In the genomic region with DNA sequence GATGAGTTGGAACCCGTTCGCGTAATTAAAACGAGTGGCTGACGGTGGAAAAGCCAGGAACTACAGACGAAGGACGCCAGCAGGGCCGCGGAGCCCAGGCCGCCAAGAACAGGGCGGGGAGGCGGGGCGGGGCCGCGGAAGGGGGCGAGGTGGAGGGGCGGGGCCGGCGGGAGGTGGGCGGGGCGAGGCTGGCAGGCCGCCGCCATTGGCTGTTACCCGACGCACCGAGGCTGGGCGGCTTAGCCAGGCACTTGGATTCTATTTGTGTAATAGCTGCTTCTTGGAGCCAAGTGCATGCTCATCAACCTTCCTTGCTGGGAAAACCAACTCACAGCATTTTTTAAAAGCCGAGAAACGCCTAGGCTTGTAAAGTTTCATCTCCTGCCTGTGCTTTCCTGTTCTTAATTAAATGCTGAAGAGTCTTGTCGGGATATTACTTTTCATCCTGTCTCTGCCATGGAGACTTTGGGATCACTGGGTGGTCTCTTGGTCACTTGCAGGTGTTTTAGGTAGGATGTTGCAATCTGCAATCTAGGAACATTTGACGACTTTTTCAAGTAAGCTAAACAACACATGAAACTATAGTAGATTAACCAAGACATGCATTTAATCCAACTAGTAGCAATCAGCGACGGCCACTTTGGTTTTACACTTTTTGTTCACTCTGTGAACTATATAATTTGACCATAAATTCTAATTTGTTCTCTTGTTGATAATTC, we compare ENCODE assay signal across 1 cellular context.
A peak's percentile ranks its signal among the peaks of the same experiment; 100 is the strongest.
TF ChIP-seq lines count a peak whose summit lies in the region.

No MANE protein-coding gene starts in this region.

TF ChIP-seq in K562, 482 proteins besides CTCF, POLR2A, EP300 and RAD21 (continued from another document and continues in another):
- TF ChIP-seq, protein P1, sequence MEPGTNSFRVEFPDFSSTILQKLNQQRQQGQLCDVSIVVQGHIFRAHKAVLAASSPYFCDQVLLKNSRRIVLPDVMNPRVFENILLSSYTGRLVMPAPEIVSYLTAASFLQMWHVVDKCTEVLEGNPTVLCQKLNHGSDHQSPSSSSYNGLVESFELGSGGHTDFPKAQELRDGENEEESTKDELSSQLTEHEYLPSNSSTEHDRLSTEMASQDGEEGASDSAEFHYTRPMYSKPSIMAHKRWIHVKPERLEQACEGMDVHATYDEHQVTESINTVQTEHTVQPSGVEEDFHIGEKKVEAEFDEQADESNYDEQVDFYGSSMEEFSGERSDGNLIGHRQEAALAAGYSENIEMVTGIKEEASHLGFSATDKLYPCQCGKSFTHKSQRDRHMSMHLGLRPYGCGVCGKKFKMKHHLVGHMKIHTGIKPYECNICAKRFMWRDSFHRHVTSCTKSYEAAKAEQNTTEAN (CRISPR knock-in tag; IDR thresholded peaks at IDR 0.05) = no peak
- TF ChIP-seq, protein P2, sequence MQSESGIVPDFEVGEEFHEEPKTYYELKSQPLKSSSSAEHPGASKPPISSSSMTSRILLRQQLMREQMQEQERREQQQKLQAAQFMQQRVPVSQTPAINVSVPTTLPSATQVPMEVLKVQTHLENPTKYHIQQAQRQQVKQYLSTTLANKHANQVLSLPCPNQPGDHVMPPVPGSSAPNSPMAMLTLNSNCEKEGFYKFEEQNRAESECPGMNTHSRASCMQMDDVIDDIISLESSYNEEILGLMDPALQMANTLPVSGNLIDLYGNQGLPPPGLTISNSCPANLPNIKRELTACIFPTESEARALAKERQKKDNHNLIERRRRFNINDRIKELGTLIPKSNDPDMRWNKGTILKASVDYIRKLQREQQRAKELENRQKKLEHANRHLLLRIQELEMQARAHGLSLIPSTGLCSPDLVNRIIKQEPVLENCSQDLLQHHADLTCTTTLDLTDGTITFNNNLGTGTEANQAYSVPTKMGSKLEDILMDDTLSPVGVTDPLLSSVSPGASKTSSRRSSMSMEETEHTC (IDR thresholded peaks at IDR 0.05) = no peak
- TF ChIP-seq MCM5 (IDR thresholded peaks at IDR 0.05; ENCODE audit: low read depth) (no peak), NELFE (IDR thresholded peaks at IDR 0.05; ENCODE audit: insufficient read depth, insufficient read length) (no peak), ZNF23 (CRISPR knock-in tag; IDR thresholded peaks at IDR 0.05) (no peak), TSC22D4 (tag; IDR thresholded peaks at IDR 0.05) (no peak), ZNF408 (CRISPR knock-in tag; IDR thresholded peaks at IDR 0.05; ENCODE audit: low read depth) (no peak), JUN (IDR thresholded peaks at IDR 0.05; ENCODE audit: borderline replicate concordance, low read depth, low read length) (peak; percentile 2; the same call in 1 of the 2 replicates), JUN (CRISPR knock-in tag; IDR thresholded peaks at IDR 0.05; ENCODE audit: borderline replicate concordance) (no peak), HBP1 (CRISPR knock-in tag; IDR thresholded peaks at IDR 0.05) (no peak), MEF2A (IDR thresholded peaks at IDR 0.05; ENCODE audit: control insufficient read depth, low read depth, low read length) (no peak), POLR2G (IDR thresholded peaks at IDR 0.05; ENCODE audit: low read depth, low read length) (no peak), KDM5B (IDR thresholded peaks at IDR 0.05; ENCODE audit: insufficient replicate concordance, low read depth, low read length) (no peak), MEF2D (tag; conservative IDR thresholded peaks at IDR 0.05; ENCODE audit: low read depth) (no peak), CBX3 (IDR thresholded peaks at IDR 0.05; ENCODE audit: borderline replicate concordance in 1 of 2, low read length in 2 of 2) (no peak), EP400 (IDR thresholded peaks at IDR 0.05) (no peak), ZNF398 (CRISPR knock-in tag; IDR thresholded peaks at IDR 0.05) (no peak), TFAP4 (CRISPR knock-in tag; IDR thresholded peaks at IDR 0.05; ENCODE audit: borderline replicate concordance) (no peak), PRPF4 (IDR thresholded peaks at IDR 0.05; ENCODE audit: insufficient read depth, low read depth, low read length, poor library complexity, severe bottlenecking) (no peak), CREM (IDR thresholded peaks at IDR 0.05; ENCODE audit: low read depth) (no peak), POLR2AphosphoS5 (IDR thresholded peaks at IDR 0.05; ENCODE audit: control insufficient read depth, insufficient read depth, low read depth, low read length) (peak; percentile 86), RBM39 (optimal IDR thresholded peaks at IDR 0.05; ENCODE audit: low read depth, low read length) (no peak), ELK3 (CRISPR knock-in tag; IDR thresholded peaks at IDR 0.05) (no peak), CREB5 (CRISPR knock-in tag; IDR thresholded peaks at IDR 0.05) (no peak), POLR2B (IDR thresholded peaks at IDR 0.05; ENCODE audit: low read depth, partially characterized antibody) (peak; percentile 86), ESRRA (IDR thresholded peaks at IDR 0.05; ENCODE audit: borderline replicate concordance, low read depth) (no peak), RBM25 (IDR thresholded peaks at IDR 0.05; ENCODE audit: low read depth, low read length, severe bottlenecking) (no peak), ZNF324 (CRISPR knock-in tag; IDR thresholded peaks at IDR 0.05) (no peak), HCFC1 (IDR thresholded peaks at IDR 0.05; ENCODE audit: low read depth, low read length) (no peak), E2F6 (IDR thresholded peaks at IDR 0.05; ENCODE audit: borderline replicate concordance in 1 of 2, extremely low read depth in 1 of 2, insufficient read depth in 1 of 2, insufficient read length in 1 of 2, low read depth in 1 of 2, low read length in 1 of 2, poor library complexity in 1 of 2, severe bottlenecking in 1 of 2) (no peak), POLR2H (tag; IDR thresholded peaks at IDR 0.05; ENCODE audit: low read depth) (no peak), NR2C2 (CRISPR knock-in tag; IDR thresholded peaks at IDR 0.05) (no peak), NR2C2 (tag; IDR thresholded peaks at IDR 0.05) (no peak), MED1 (CRISPR knock-in tag; IDR thresholded peaks at IDR 0.05; ENCODE audit: borderline replicate concordance) (no peak), ZNF644 (tag; IDR thresholded peaks at IDR 0.05; ENCODE audit: low read depth) (0 out of 2 replicates have a peak, but pooled peaks have one; percentile 14), CEBPG (CRISPR knock-in tag; IDR thresholded peaks at IDR 0.05) (no peak), CEBPG (tag; conservative IDR thresholded peaks at IDR 0.05 in 1 of 2, IDR thresholded peaks at IDR 0.05 in 1 of 2) (peak; percentile 33 to 45; a peak in 3 of 4 replicates), NONO (IDR thresholded peaks at IDR 0.05; ENCODE audit: low read depth in 2 of 2, low read length in 1 of 2) (no peak), ZNF239 (CRISPR knock-in tag; IDR thresholded peaks at IDR 0.05) (no peak), TGIF2 (CRISPR knock-in tag; IDR thresholded peaks at IDR 0.05) (no peak), FIP1L1 (IDR thresholded peaks at IDR 0.05; ENCODE audit: low read depth, low read length, poor library complexity, severe bottlenecking) (no peak)
- TF ChIP-seq, protein P3, sequence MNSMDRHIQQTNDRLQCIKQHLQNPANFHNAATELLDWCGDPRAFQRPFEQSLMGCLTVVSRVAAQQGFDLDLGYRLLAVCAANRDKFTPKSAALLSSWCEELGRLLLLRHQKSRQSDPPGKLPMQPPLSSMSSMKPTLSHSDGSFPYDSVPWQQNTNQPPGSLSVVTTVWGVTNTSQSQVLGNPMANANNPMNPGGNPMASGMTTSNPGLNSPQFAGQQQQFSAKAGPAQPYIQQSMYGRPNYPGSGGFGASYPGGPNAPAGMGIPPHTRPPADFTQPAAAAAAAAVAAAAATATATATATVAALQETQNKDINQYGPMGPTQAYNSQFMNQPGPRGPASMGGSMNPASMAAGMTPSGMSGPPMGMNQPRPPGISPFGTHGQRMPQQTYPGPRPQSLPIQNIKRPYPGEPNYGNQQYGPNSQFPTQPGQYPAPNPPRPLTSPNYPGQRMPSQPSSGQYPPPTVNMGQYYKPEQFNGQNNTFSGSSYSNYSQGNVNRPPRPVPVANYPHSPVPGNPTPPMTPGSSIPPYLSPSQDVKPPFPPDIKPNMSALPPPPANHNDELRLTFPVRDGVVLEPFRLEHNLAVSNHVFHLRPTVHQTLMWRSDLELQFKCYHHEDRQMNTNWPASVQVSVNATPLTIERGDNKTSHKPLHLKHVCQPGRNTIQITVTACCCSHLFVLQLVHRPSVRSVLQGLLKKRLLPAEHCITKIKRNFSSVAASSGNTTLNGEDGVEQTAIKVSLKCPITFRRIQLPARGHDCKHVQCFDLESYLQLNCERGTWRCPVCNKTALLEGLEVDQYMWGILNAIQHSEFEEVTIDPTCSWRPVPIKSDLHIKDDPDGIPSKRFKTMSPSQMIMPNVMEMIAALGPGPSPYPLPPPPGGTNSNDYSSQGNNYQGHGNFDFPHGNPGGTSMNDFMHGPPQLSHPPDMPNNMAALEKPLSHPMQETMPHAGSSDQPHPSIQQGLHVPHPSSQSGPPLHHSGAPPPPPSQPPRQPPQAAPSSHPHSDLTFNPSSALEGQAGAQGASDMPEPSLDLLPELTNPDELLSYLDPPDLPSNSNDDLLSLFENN (IDR thresholded peaks at IDR 0.05; ENCODE audit: low read depth in 2 of 2, low read length in 2 of 2) = peak in 1 of 2 experiments; percentile 7; a peak in 1 of 4 replicates
- TF ChIP-seq, protein P4, sequence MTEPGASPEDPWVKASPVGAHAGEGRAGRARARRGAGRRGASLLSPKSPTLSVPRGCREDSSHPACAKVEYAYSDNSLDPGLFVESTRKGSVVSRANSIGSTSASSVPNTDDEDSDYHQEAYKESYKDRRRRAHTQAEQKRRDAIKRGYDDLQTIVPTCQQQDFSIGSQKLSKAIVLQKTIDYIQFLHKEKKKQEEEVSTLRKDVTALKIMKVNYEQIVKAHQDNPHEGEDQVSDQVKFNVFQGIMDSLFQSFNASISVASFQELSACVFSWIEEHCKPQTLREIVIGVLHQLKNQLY (CRISPR knock-in tag; conservative IDR thresholded peaks at IDR 0.05) = no peak
- TF ChIP-seq, protein P5, sequence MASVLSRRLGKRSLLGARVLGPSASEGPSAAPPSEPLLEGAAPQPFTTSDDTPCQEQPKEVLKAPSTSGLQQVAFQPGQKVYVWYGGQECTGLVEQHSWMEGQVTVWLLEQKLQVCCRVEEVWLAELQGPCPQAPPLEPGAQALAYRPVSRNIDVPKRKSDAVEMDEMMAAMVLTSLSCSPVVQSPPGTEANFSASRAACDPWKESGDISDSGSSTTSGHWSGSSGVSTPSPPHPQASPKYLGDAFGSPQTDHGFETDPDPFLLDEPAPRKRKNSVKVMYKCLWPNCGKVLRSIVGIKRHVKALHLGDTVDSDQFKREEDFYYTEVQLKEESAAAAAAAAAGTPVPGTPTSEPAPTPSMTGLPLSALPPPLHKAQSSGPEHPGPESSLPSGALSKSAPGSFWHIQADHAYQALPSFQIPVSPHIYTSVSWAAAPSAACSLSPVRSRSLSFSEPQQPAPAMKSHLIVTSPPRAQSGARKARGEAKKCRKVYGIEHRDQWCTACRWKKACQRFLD (CRISPR knock-in tag; IDR thresholded peaks at IDR 0.05) = no peak
